18 cellular contexts compared by ENCODE assay signal in the genomic region with DNA sequence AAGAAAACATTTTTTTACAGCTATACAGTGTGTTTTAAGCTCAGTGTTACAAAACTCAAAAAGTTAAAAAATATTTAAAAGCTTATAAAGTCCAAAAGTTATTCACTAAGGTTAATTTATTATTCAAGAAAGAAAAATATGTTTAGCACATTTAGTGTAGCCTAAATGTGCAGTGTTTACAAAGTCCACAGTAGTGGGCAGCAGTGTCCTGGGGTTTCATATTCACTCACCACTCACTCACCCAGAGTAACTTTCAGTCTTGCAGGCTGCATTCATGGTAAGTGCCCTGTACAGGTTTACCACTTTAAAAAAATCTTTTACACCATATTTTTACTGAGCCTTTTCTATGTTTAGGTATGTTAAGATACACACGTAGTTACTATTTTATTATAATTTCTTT.
A peak's percentile ranks its signal among the peaks of the same experiment; 100 is the strongest.
DNase-seq lines count a peak whose midpoint lies in the region; ATAC-seq and TF ChIP-seq lines count a peak whose summit lies in the region.
"Had no signal": no experiment of that assay in that cellular context is flagged by ENCODE, and none has a peak within 500 bp of the region (broad histone marks: within the 10 kb centered on the region; RNA-seq: fewer than 3 reads in every experiment).

No MANE protein-coding gene starts in this region.

- in situ Hi-C loops in IMR-90 (cut with MboI; ENCODE audit: low sequenced_read_pairs), result no loop called here

- no peak overlapping the region for H2BK15ac ChIP-seq in IMR-90 (ENCODE audit: low read depth, low read length)

- H3K4me1 Mint-ChIP-seq in chondrocyte (ENCODE audit: low read depth), result peaks cover 6% of the 10 kb centered on the region
- H3K4me1 Mint-ChIP-seq: CD8-positive, alpha-beta memory T cell had no signal

- CTCF ChIA-PET in IMR-90 (lab: Yijun Ruan, JAX), result interaction anchor here (0.6 kb wide), 1 partner anchor 453 kb away, joined by 3 read pairs; no protein-coding TSS in a partner anchor

- no peaks in the 10 kb centered on the region for H3K4me1 ChIP-seq in IMR-90 (ENCODE audit: control insufficient read depth, insufficient read depth, low read length)
- H3K4me1 ChIP-seq: A549, Peyer's patch had no signal

- H3K27ac ChIP-seq in IMR-90 (ENCODE audit: insufficient read depth, low read length), result no peak overlapping the region
- H3K27ac ChIP-seq: A549, Peyer's patch had no signal

- no peak overlapping the region for H3K27ac Mint-ChIP-seq in chondrocyte (ENCODE audit: unreplicated experiment)

- no peak overlapping the region for H3K4me2 ChIP-seq in IMR-90 (ENCODE audit: low read depth, low read length)
- H3K4me2 ChIP-seq: A549 had no signal

- H3K4me3 ChIP-seq in IMR-90 (ENCODE audit: insufficient read depth, low read depth, low read length) (no peak overlapping the region), retinal pigment epithelial cell (ENCODE audit: low read length) (no peak overlapping the region)
- H3K4me3 ChIP-seq: A549, Peyer's patch had no signal

- BruUV-seq in IMR-90 (replicated peaks; lab: Mats Ljungman, UMichigan), result no TSS peak

- H4K20me1 ChIP-seq in IMR-90 (ENCODE audit: insufficient read depth, low read length), result no peaks in the 10 kb centered on the region

- peaks cover 2% of the 10 kb centered on the region for H3K36me3 Mint-ChIP-seq in chondrocyte (ENCODE audit: low read depth)
- H3K36me3 Mint-ChIP-seq: CD8-positive, alpha-beta memory T cell had no signal

- H4K8ac ChIP-seq in IMR-90 (ENCODE audit: low read depth in 2 of 2, low read length in 2 of 2), result no peak overlapping the region

- no peak overlapping the region for H3K23ac ChIP-seq in IMR-90 (ENCODE audit: low read depth, low read length)

- H3K36me3 ChIP-seq in IMR-90 (ENCODE audit: control insufficient read depth, insufficient read depth, low read length), result no peaks in the 10 kb centered on the region
- H3K36me3 ChIP-seq: Peyer's patch had no signal

- no peak overlapping the region for H4K91ac ChIP-seq in IMR-90 (ENCODE audit: insufficient read depth, low read depth, low read length)

- H2BK120ac ChIP-seq in IMR-90 (ENCODE audit: low read depth, low read length), result no peak overlapping the region

- no peak overlapping the region for H2BK5ac ChIP-seq in IMR-90 (ENCODE audit: low read depth, low read length, poor library complexity, severe bottlenecking)

- H4K5ac ChIP-seq in IMR-90 (ENCODE audit: low read depth, low read length), result no peak overlapping the region

- no peak overlapping the region for H3K18ac ChIP-seq in IMR-90 (ENCODE audit: low read depth, low read length)

- TF ChIP-seq CTCF in IMR-90 (conservative IDR thresholded peaks at IDR 0.05; ENCODE audit: low read depth, low read length) (0 out of 2 replicates have a peak, but pooled peaks have one; percentile 3), chondrocyte (IDR thresholded peaks at IDR 0.05) (peak; percentile 72), retinal pigment epithelial cell (conservative IDR thresholded peaks at IDR 0.05; ENCODE audit: low read depth, low read length) (peak; percentile 17)

- no peaks in the 10 kb centered on the region for H3K27me3 Mint-ChIP-seq in chondrocyte (ENCODE audit: low read depth)
- H3K27me3 Mint-ChIP-seq: CD8-positive, alpha-beta memory T cell had no signal

- no peaks in the 10 kb centered on the region for H3K27me3 ChIP-seq in IMR-90 (ENCODE audit: control insufficient read depth, insufficient read depth, low read length)
- H3K27me3 ChIP-seq: Peyer's patch had no signal

- no peak overlapping the region for H3K4me3 Mint-ChIP-seq in chondrocyte (ENCODE audit: unreplicated experiment)
- H3K4me3 Mint-ChIP-seq: CD8-positive, alpha-beta memory T cell; H9 had no signal

- H3K9ac ChIP-seq in IMR-90 (ENCODE audit: low read depth, low read length), result no peak overlapping the region

- no peaks in the 10 kb centered on the region for H3K9me1 ChIP-seq in IMR-90 (ENCODE audit: insufficient read depth, low read length)

- H2AK9ac ChIP-seq in IMR-90 (replicated peaks; ENCODE audit: low read depth, low read length, poor library complexity), result no peak overlapping the region

- no peak overlapping the region for H2AFZ ChIP-seq in IMR-90 (replicated peaks; ENCODE audit: low read length, poor library complexity)

- intact Hi-C loops in IMR-90 (cut with micrococcal nuclease), result no loop called here

- WGBS in IMR-90 (ENCODE audit: extremely low coverage in 2 of 2, insufficient read length in 1 of 2), 2 experiments, result no CpG with 5 or more reads among the region's 1 CpG

- POLR2A ChIA-PET in IMR-90 (lab: Charles Lee; ENCODE audit: unreplicated experiment), result no interaction called here

- peaks cover 2% of the 10 kb centered on the region for H3K9me3 Mint-ChIP-seq in chondrocyte (ENCODE audit: low read depth)
- H3K9me3 Mint-ChIP-seq: H9 had no signal

- H3K14ac ChIP-seq in IMR-90 (replicated peaks; ENCODE audit: low read depth, low read length), result no peak overlapping the region

- dilution Hi-C loops in IMR-90 (cut with HindIII; ENCODE audit: low sequenced_read_pairs, unreplicated experiment), result no loop called here

- ATAC-seq in IMR-90 (ENCODE audit: low read depth) (no peak), GM21367 (IDR thresholded peaks at IDR 0.05; ENCODE audit: unreplicated experiment) (no peak), HG03280 (IDR thresholded peaks at IDR 0.05; ENCODE audit: unreplicated experiment) (no peak)
- ATAC-seq: A549, HepG2 had no signal

- no peak overlapping the region for H3K4ac ChIP-seq in IMR-90 (ENCODE audit: low read depth, low read length)

- no peak overlapping the region for H2BK20ac ChIP-seq in IMR-90 (ENCODE audit: low read depth, low read length)

- TF ChIP-seq RAD21 in IMR-90 (IDR thresholded peaks at IDR 0.05; ENCODE audit: low read length), result no peak

- no peak overlapping the region for H2AK5ac ChIP-seq in IMR-90 (ENCODE audit: low read depth, low read length)

- no peak for DNase-seq in IMR-90
- no peak for DNase-seq in chondrocyte (ENCODE audit: low spot score)
- peak; percentile 50 for DNase-seq in fibroblast of peridontal ligament (ENCODE audit: extremely low read depth)
- no peak for DNase-seq in retinal pigment epithelial cell (ENCODE audit: low read depth)
- DNase-seq in Ammon's horn (ENCODE audit: low spot score), result no peak
- DNase-seq: C1 segment of cervical spinal cord; CD8-positive, alpha-beta memory T cell; DND-41; H9; KG1; NCI-H2029; NCI-H2171; NCI-H526; Peyer's patch had no signal

- no peak for TF ChIP-seq POLR2A in IMR-90 (IDR thresholded peaks at IDR 0.05; ENCODE audit: low read depth, low read length)

- H3K79me1 ChIP-seq in IMR-90 (ENCODE audit: low read depth in 1 of 2, low read length in 2 of 2), result no peaks in the 10 kb centered on the region

- H3K9me3 ChIP-seq in IMR-90 (ENCODE audit: control insufficient read depth, insufficient read depth, low read length), result no peaks in the 10 kb centered on the region
- H3K9me3 ChIP-seq: A549, Peyer's patch had no signal

- no peak overlapping the region for H3K56ac ChIP-seq in IMR-90 (ENCODE audit: extremely low read depth, insufficient read depth, low read length)

TF ChIP-seq in IMR-90, 13 proteins besides CTCF, POLR2A, EP300 and RAD21:
- TF ChIP-seq MAFK (IDR thresholded peaks at IDR 0.05; ENCODE audit: low read depth, low read length) (no peak), MAZ (IDR thresholded peaks at IDR 0.05; ENCODE audit: borderline replicate concordance, low read depth, low read length) (no peak), MXI1 (IDR thresholded peaks at IDR 0.05; ENCODE audit: borderline replicate concordance, low read depth, low read length) (no peak), NFE2L2 (IDR thresholded peaks at IDR 0.05; ENCODE audit: low read depth, low read length) (no peak), FOS (IDR thresholded peaks at IDR 0.05; ENCODE audit: low read depth, low read length) (no peak), RFX5 (IDR thresholded peaks at IDR 0.05; ENCODE audit: low read depth, low read length) (no peak), BHLHE40 (IDR thresholded peaks at IDR 0.05; ENCODE audit: low read depth, low read length) (no peak), RCOR1 (IDR thresholded peaks at IDR 0.05; ENCODE audit: insufficient replicate concordance, low read length) (no peak), SMC3 (IDR thresholded peaks at IDR 0.05; ENCODE audit: low read depth, low read length) (no peak), ELK1 (IDR thresholded peaks at IDR 0.05; ENCODE audit: borderline replicate concordance, low read depth, low read length) (no peak), CHD1 (IDR thresholded peaks at IDR 0.05; ENCODE audit: low read depth, low read length) (no peak), CEBPB (IDR thresholded peaks at IDR 0.05; ENCODE audit: low read depth, low read length) (no peak)
- TF ChIP-seq, protein P1, sequence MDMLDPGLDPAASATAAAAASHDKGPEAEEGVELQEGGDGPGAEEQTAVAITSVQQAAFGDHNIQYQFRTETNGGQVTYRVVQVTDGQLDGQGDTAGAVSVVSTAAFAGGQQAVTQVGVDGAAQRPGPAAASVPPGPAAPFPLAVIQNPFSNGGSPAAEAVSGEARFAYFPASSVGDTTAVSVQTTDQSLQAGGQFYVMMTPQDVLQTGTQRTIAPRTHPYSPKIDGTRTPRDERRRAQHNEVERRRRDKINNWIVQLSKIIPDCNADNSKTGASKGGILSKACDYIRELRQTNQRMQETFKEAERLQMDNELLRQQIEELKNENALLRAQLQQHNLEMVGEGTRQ (IDR thresholded peaks at IDR 0.05; ENCODE audit: low read depth, low read length), result no peak

Comparison
In these comparisons a context has a peak if more than half of its experiments do, and no peak if none do; other contexts are left out.
1. CTCF ChIP-seq: peak in every context shown above with its lines; median percentile 72 in chondrocyte; 17 in retinal pigment epithelial cell; 3 in IMR-90.